2 cellular contexts compared by ENCODE assay signal in the genomic region with DNA sequence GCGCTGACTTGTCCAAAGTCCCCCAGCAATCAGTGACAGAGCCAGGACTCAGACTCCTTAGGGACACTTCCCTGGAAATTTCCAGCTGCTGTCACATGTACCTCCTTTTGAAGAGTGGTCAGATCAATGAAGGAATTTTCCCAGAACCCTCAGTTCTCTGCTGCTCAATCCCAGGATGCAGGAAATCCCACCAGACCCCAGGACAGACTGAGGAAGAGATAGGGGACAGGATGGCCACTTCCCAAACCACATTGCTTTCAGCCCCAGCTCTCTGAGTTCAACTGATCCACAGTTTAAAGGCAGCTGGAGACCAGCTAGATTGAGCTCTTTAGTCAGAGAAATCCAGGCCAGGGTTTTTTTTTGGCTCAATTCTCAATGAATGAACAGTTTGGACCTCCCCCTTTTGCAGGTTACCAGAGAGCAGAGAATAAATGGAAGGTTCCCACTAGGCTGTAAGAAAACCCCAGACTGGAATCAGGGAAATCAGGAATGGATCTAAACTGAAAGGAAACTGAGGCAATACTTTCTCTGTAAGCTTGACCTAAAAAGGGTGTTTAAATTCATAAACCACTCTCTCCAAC.
TF ChIP-seq lines count a peak whose summit lies in the region.

No MANE protein-coding gene starts in this region.

TF ChIP-seq in A549, 52 proteins besides CTCF, POLR2A, EP300 and RAD21 (continued from another document):
- TF ChIP-seq, protein P1, sequence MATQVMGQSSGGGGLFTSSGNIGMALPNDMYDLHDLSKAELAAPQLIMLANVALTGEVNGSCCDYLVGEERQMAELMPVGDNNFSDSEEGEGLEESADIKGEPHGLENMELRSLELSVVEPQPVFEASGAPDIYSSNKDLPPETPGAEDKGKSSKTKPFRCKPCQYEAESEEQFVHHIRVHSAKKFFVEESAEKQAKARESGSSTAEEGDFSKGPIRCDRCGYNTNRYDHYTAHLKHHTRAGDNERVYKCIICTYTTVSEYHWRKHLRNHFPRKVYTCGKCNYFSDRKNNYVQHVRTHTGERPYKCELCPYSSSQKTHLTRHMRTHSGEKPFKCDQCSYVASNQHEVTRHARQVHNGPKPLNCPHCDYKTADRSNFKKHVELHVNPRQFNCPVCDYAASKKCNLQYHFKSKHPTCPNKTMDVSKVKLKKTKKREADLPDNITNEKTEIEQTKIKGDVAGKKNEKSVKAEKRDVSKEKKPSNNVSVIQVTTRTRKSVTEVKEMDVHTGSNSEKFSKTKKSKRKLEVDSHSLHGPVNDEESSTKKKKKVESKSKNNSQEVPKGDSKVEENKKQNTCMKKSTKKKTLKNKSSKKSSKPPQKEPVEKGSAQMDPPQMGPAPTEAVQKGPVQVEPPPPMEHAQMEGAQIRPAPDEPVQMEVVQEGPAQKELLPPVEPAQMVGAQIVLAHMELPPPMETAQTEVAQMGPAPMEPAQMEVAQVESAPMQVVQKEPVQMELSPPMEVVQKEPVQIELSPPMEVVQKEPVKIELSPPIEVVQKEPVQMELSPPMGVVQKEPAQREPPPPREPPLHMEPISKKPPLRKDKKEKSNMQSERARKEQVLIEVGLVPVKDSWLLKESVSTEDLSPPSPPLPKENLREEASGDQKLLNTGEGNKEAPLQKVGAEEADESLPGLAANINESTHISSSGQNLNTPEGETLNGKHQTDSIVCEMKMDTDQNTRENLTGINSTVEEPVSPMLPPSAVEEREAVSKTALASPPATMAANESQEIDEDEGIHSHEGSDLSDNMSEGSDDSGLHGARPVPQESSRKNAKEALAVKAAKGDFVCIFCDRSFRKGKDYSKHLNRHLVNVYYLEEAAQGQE (IDR thresholded peaks at IDR 0.05) = no peak
- no peak for TF ChIP-seq KDM1A (IDR thresholded peaks at IDR 0.05; ENCODE audit: low read depth)
- TF ChIP-seq, protein P2, sequence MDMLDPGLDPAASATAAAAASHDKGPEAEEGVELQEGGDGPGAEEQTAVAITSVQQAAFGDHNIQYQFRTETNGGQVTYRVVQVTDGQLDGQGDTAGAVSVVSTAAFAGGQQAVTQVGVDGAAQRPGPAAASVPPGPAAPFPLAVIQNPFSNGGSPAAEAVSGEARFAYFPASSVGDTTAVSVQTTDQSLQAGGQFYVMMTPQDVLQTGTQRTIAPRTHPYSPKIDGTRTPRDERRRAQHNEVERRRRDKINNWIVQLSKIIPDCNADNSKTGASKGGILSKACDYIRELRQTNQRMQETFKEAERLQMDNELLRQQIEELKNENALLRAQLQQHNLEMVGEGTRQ (IDR thresholded peaks at IDR 0.05) = no peak
- TF ChIP-seq, protein P3, sequence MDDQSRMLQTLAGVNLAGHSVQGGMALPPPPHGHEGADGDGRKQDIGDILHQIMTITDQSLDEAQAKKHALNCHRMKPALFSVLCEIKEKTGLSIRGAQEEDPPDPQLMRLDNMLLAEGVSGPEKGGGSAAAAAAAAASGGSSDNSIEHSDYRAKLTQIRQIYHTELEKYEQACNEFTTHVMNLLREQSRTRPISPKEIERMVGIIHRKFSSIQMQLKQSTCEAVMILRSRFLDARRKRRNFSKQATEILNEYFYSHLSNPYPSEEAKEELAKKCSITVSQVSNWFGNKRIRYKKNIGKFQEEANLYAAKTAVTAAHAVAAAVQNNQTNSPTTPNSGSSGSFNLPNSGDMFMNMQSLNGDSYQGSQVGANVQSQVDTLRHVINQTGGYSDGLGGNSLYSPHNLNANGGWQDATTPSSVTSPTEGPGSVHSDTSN (IDR thresholded peaks at IDR 0.05) = no peak
- TF ChIP-seq HOXA7 (CRISPR knock-in tag; IDR thresholded peaks at IDR 0.05) = no peak

TF ChIP-seq in liver, 16 proteins besides CTCF, POLR2A, EP300 and RAD21 (continued from another document):
- TF ChIP-seq, protein P1 (IDR thresholded peaks at IDR 0.05) = no peak
- TF ChIP-seq GABPA (IDR thresholded peaks at IDR 0.05 in 1 of 2, conservative IDR thresholded peaks at IDR 0.05 in 1 of 2) = peak in 1 of 2 donors; percentile 58
- no peak for TF ChIP-seq TAF1 (conservative IDR thresholded peaks at IDR 0.05)
- no peak for TF ChIP-seq HNF4G (IDR thresholded peaks at IDR 0.05)
- TF ChIP-seq, protein P4, sequence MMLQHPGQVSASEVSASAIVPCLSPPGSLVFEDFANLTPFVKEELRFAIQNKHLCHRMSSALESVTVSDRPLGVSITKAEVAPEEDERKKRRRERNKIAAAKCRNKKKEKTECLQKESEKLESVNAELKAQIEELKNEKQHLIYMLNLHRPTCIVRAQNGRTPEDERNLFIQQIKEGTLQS (IDR thresholded peaks at IDR 0.05) = no peak
- TF ChIP-seq RXRA (IDR thresholded peaks at IDR 0.05) = peak; percentile 52 to 67
